Comparison of ENCODE assay signal across 19 cellular contexts in genomic region chr1:54363925-54364324, GRCh38.
"Had no signal": no experiment of that assay in that cellular context is flagged by ENCODE, and none has a peak within 500 bp of the region (broad histone marks: within the 10 kb centered on the region; RNA-seq: fewer than 3 reads in every experiment).

No MANE protein-coding gene starts in this region.

- H3K4me1 ChIP-seq: uterus had no signal

- H3K4me3 Mint-ChIP-seq: activated naive CD4-positive, alpha-beta T cell treated with anti-CD3 and anti-CD28 coated beads, Interleukin-2, amount 10 ng/mL, durations not matched to agents 7 days and 5 days; neural crest cell; stimulated activated naive B cell treated with anti-CD40 and anti-IgM and Interleukin-4, amounts not matched to agents 10 μg/mL and 1 μg/mL and 100 μg/mL, for 72 hours had no signal

- H3K36me3 Mint-ChIP-seq: stimulated activated naive B cell treated with anti-CD40 and anti-IgM and Interleukin-4, amounts not matched to agents 10 μg/mL and 1 μg/mL and 100 μg/mL, for 72 hours had no signal

- H3K27ac Mint-ChIP-seq: activated naive CD4-positive, alpha-beta T cell treated with anti-CD3 and anti-CD28 coated beads, Interleukin-2, amount 10 ng/mL, durations not matched to agents 7 days and 5 days; stimulated activated naive B cell treated with anti-CD40 and anti-IgM and Interleukin-4, amounts not matched to agents 10 μg/mL and 1 μg/mL and 100 μg/mL, for 72 hours had no signal

- H3K27me3 ChIP-seq: adrenal gland, dorsolateral prefrontal cortex, hepatocyte, sigmoid colon, thyroid gland, uterus had no signal

- H3K4me3 ChIP-seq: adrenal gland, dorsolateral prefrontal cortex, hepatocyte, left ventricle myocardium inferior, sigmoid colon, thyroid gland, uterus had no signal

- DNase-seq: activated CD4-positive, alpha-beta T cell treated with anti-CD3 and anti-CD28 coated beads for 1 hour; activated CD4-positive, alpha-beta T cell treated with anti-CD3 and anti-CD28 coated beads, Interleukin-2, amount 50 U/mL, for 4 hours; activated naive CD4-positive, alpha-beta T cell treated with anti-CD3 and anti-CD28 coated beads, Interleukin-2, amount 10 ng/mL, durations not matched to agents 7 days and 5 days; activated T-cell treated with anti-CD3 and anti-CD28 coated beads, Interleukin-2, amount 50 U/mL, for 1 hour; adrenal gland; dorsolateral prefrontal cortex; left ventricle myocardium inferior; mesenchymal stem cell; sigmoid colon; stimulated activated CD4-positive, alpha-beta T cell treated with anti-CD3 and anti-CD28 coated beads, Interleukin-12 subunit alpha, Interleukin-12 subunit beta, amount 100 ng/mL, for 4 hours; stimulated activated CD4-positive, alpha-beta T cell treated with anti-CD3 and anti-CD28 coated beads, Interleukin-2, amount 100 ng/mL, for 24 hours; stimulated activated naive B cell treated with anti-CD40 and anti-IgM and Interleukin-4, amounts not matched to agents 10 μg/mL and 1 μg/mL and 100 μg/mL, for 72 hours; SW 1271; thyroid gland; uterus had no signal

- H3K9me3 Mint-ChIP-seq: activated naive CD4-positive, alpha-beta T cell treated with anti-CD3 and anti-CD28 coated beads, Interleukin-2, amount 10 ng/mL, durations not matched to agents 7 days and 5 days; neural crest cell; stimulated activated naive B cell treated with anti-CD40 and anti-IgM and Interleukin-4, amounts not matched to agents 10 μg/mL and 1 μg/mL and 100 μg/mL, for 72 hours had no signal

- H3K27me3 Mint-ChIP-seq: activated naive CD4-positive, alpha-beta T cell treated with anti-CD3 and anti-CD28 coated beads, Interleukin-2, amount 10 ng/mL, durations not matched to agents 7 days and 5 days; stimulated activated naive B cell treated with anti-CD40 and anti-IgM and Interleukin-4, amounts not matched to agents 10 μg/mL and 1 μg/mL and 100 μg/mL, for 72 hours had no signal

- H3K36me3 ChIP-seq: adrenal gland, left ventricle myocardium inferior, sigmoid colon, thyroid gland, uterus had no signal

- H3K9me3 ChIP-seq: adrenal gland, left ventricle myocardium inferior, sigmoid colon, thyroid gland, uterus had no signal

- ATAC-seq: stimulated activated naive B cell treated with anti-CD40 and anti-IgM and Interleukin-4, amounts not matched to agents 10 μg/mL and 1 μg/mL and 100 μg/mL, for 72 hours had no signal

- H3K4me2 ChIP-seq: hepatocyte had no signal

- FAIRE-seq: endometrium, keratinocyte had no signal

- H3K27ac ChIP-seq: adrenal gland, hepatocyte, left ventricle myocardium inferior, thyroid gland, uterus had no signal

- H2AFZ ChIP-seq: hepatocyte had no signal
